Comparison of ENCODE assay signal across 22 cellular contexts in the genomic region with DNA sequence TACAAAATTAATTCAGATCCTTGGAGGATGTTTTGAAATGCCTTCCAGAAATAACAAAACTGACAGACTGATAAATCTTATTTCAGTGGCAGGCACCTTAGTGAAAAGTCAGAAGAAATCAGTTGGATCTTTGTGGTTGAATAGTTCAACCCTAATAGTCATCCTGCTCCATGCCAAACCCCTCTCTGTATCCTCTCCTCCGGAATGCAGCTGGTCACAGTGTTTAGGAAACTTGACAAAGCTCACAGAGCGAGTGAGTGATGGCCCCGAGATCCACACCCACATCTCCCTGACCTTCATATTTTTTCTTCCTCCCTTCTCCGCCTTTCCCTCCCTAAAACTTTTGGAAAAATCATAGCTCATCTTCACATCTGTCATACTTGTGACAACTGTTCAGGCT.
"Had no signal": no experiment of that assay in that cellular context is flagged by ENCODE, and none has a peak within 500 bp of the region (broad histone marks: within the 10 kb centered on the region; RNA-seq: fewer than 3 reads in every experiment).

No MANE protein-coding gene starts in this region.

- H3K4me1 ChIP-seq: left lung, parathyroid adenoma, prostate gland, right atrium auricular region, sigmoid colon, upper lobe of left lung, uterus had no signal

- H3K4me3 ChIP-seq: coronary artery, esophagus squamous epithelium, left lung, mucosa of descending colon, prostate gland, right atrium auricular region, sigmoid colon, skin epidermis, spleen, thoracic aorta, tibial nerve, upper lobe of left lung, uterus had no signal

- H3K27ac ChIP-seq: coronary artery, esophagus squamous epithelium, left lung, parathyroid adenoma, prostate gland, right atrium auricular region, skin epidermis, thoracic aorta, tibial nerve, upper lobe of left lung, uterus had no signal

- H3K27me3 ChIP-seq: esophagus squamous epithelium, right atrium auricular region, sigmoid colon, spleen, tibial nerve, upper lobe of left lung, uterus had no signal

- H3K79me2 ChIP-seq: parathyroid adenoma had no signal

- H2AFZ ChIP-seq: parathyroid adenoma had no signal

- H3K9ac ChIP-seq: parathyroid adenoma had no signal

- DNase-seq: dermis blood vessel endothelial cell; effector memory CD4-positive, alpha-beta T cell; esophagus squamous epithelium; head of caudate nucleus; kidney; left lung; mesenchymal stem cell; mucosa of descending colon; naive B cell; sigmoid colon; spleen; stimulated activated CD4-positive, alpha-beta T cell treated with anti-CD3 and anti-CD28 coated beads, Interleukin-4, amount 100 ng/mL, for 4 hours; upper lobe of left lung; uterus had no signal

- H3K36me3 ChIP-seq: esophagus squamous epithelium, left lung, prostate gland, right atrium auricular region, sigmoid colon, spleen, thoracic aorta, tibial nerve, upper lobe of left lung, uterus had no signal

- H3K9me3 ChIP-seq: esophagus squamous epithelium, left lung, mucosa of descending colon, prostate gland, right atrium auricular region, sigmoid colon, spleen, thoracic aorta, tibial nerve, upper lobe of left lung, uterus had no signal

- ATAC-seq: left lung; mucosa of descending colon; stimulated activated memory B cell treated with anti-CD40 and anti-IgM and Interleukin-4, amounts not matched to agents 10 μg/mL and 1 μg/mL and 100 μg/mL, for 72 hours had no signal
